In the genomic region with DNA sequence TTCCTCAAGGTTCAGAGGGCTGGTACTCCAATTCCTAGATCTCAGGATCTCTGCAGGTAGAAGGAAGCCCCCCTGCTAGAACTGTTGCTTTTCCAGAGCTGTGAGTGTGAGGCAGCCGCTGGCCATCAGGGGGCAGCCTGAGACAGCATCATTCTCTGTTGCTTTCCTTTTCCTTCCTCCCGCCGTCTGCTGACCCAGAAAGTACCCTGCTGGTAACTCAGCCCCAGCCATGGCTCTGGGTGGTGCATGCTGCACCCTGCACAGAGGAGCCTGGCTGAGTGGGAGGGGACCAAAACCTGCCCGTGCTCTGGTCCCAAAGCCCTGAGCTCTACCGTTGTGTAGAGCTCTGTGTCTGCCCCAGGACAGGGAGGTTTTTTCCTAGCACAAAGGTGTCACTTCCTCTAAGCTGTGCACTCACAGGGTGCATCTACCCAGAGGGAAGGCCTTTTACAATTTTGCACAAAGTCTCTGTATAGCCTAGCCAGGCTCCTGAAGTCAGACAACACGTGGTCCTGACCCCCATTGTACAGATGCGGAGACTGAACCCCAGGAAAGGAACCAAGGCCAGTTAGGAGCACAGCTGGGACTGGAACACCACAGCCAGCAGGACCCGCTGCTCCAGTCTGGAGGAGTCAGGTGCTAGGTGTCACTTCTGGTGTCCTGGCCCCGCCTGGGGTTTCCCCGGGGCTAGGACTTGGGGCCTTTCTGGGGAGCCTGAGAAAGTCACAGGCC, we compare ENCODE assay signal across 1 cellular context.
TF ChIP-seq lines count a peak whose summit lies in the region.

No MANE protein-coding gene starts in this region.

TF ChIP-seq in K562, 482 proteins besides CTCF, POLR2A, EP300 and RAD21 (continued from another document):
- TF ChIP-seq TRIM24 (IDR thresholded peaks at IDR 0.05): no peak
- TF ChIP-seq HDGF (IDR thresholded peaks at IDR 0.05): peak; percentile 78; the same call in 1 of the 2 replicates
- peak; percentile 53; the same call in 1 of the 2 replicates for TF ChIP-seq SPI1 (IDR thresholded peaks at IDR 0.05; ENCODE audit: borderline replicate concordance, low read depth, low read length)
- 0 out of 2 replicates have a peak, but pooled peaks have one; percentile 24 for TF ChIP-seq SMAD4 (CRISPR knock-in tag; conservative IDR thresholded peaks at IDR 0.05)
- TF ChIP-seq, protein P1, sequence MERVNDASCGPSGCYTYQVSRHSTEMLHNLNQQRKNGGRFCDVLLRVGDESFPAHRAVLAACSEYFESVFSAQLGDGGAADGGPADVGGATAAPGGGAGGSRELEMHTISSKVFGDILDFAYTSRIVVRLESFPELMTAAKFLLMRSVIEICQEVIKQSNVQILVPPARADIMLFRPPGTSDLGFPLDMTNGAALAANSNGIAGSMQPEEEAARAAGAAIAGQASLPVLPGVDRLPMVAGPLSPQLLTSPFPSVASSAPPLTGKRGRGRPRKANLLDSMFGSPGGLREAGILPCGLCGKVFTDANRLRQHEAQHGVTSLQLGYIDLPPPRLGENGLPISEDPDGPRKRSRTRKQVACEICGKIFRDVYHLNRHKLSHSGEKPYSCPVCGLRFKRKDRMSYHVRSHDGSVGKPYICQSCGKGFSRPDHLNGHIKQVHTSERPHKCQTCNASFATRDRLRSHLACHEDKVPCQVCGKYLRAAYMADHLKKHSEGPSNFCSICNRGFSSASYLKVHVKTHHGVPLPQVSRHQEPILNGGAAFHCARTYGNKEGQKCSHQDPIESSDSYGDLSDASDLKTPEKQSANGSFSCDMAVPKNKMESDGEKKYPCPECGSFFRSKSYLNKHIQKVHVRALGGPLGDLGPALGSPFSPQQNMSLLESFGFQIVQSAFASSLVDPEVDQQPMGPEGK (CRISPR knock-in tag; IDR thresholded peaks at IDR 0.05; ENCODE audit: borderline replicate concordance): no peak
- TF ChIP-seq GATAD2B (IDR thresholded peaks at IDR 0.05; ENCODE audit: borderline replicate concordance): no peak
- TF ChIP-seq ZNF76 (CRISPR knock-in tag; IDR thresholded peaks at IDR 0.05; ENCODE audit: borderline replicate concordance): no peak
